In genomic region chr22:46368871-46369715, GRCh38 we compare ENCODE assay signal across 29 cellular contexts.
"Had no signal": no experiment of that assay in that cellular context is flagged by ENCODE, and none has a peak within 500 bp of the region (broad histone marks: within the 10 kb centered on the region; RNA-seq: fewer than 3 reads in every experiment).

No MANE protein-coding gene starts in this region.

- H3K36me3 Mint-ChIP-seq: activated naive CD8-positive, alpha-beta T cell; natural killer cell treated with Interleukin-12 subunit alpha and Interleukin-12 subunit beta and Interleukin-15 and Interleukin-18, amount 100 ng/mL, for 72 hours had no signal

- DNase-seq: activated CD4-positive, alpha-beta T cell treated with anti-CD3 and anti-CD28 coated beads for 48 hours; activated CD4-positive, alpha-beta T cell treated with anti-CD3 and anti-CD28 coated beads, Interleukin-2, amount 50 U/mL, for 48 hours; activated CD8-positive, alpha-beta memory T cell treated with anti-CD3 and anti-CD28 coated beads for 24 hours; activated effector memory CD4-positive, alpha-beta T cell treated with Interleukin-2 at 50 U/mL for 16 hours; activated naive CD4-positive, alpha-beta T cell treated with Interleukin-2 at 50 U/mL for 16 hours; anterior cingulate cortex; cerebellar nuclear complex; colonic mucosa; dorsolateral prefrontal cortex; effector memory CD4-positive, alpha-beta T cell; erythroblast; left colon; stimulated activated CD4-positive, alpha-beta T cell treated with anti-CD3 and anti-CD28 coated beads, Interleukin-4, amount 100 ng/mL, for 4 hours; stimulated activated CD8-positive, alpha-beta memory T cell treated with anti-CD3 and anti-CD28 coated beads, Interleukin-4, amount 100 ng/mL, for 48 hours; stimulated activated naive CD4-positive, alpha-beta T cell; T1000; tibial artery; WERI-Rb-1 had no signal

- H3K9me3 Mint-ChIP-seq: natural killer cell treated with Interleukin-12 subunit alpha and Interleukin-12 subunit beta and Interleukin-15 and Interleukin-18, amount 100 ng/mL, for 72 hours; T-helper 1 cell treated with Interleukin-12 subunit alpha and Interleukin-12 subunit beta and Interleukin-4 antibody, amounts not matched to agents 30 μg/mL and 1 μg/mL, for 36 hours had no signal

- H3K27ac ChIP-seq: colonic mucosa, dorsolateral prefrontal cortex, gastroesophageal sphincter, hepatocyte, skin epidermis, suprapubic skin, tibial artery, WERI-Rb-1 had no signal

- H3K27ac Mint-ChIP-seq: activated naive CD8-positive, alpha-beta T cell; natural killer cell treated with Interleukin-12 subunit alpha and Interleukin-12 subunit beta and Interleukin-15 and Interleukin-18, amount 100 ng/mL, for 72 hours; T-helper 1 cell treated with Interleukin-12 subunit alpha and Interleukin-12 subunit beta and Interleukin-4 antibody, amounts not matched to agents 30 μg/mL and 1 μg/mL, for 36 hours had no signal

- H3K27me3 Mint-ChIP-seq: activated naive CD8-positive, alpha-beta T cell; natural killer cell treated with Interleukin-12 subunit alpha and Interleukin-12 subunit beta and Interleukin-15 and Interleukin-18, amount 100 ng/mL, for 72 hours had no signal

- ATAC-seq: activated CD4-positive, CD25-positive, alpha-beta regulatory T cell treated with anti-CD3 and anti-CD28 coated beads, Interleukin-2, amount 50 U/mL, for 24 hours; gastroesophageal sphincter; left colon; mucosa of descending colon; natural killer cell treated with Interleukin-12 subunit alpha and Interleukin-12 subunit beta and Interleukin-15 and Interleukin-18, amount 100 ng/mL, for 72 hours; sciatic nerve had no signal

- H3K4me3 ChIP-seq: colonic mucosa, dorsolateral prefrontal cortex, gastroesophageal sphincter, hepatocyte, lung, mucosa of descending colon, skin epidermis, suprapubic skin, tibial artery had no signal

- H3K36me3 ChIP-seq: colonic mucosa, gastroesophageal sphincter, WERI-Rb-1 had no signal

- H3K9me3 ChIP-seq: colonic mucosa, gastroesophageal sphincter, mucosa of descending colon, suprapubic skin, tibial artery had no signal

- H3K4me1 ChIP-seq: gastroesophageal sphincter, tibial artery had no signal

- H3K4me3 Mint-ChIP-seq: activated naive CD8-positive, alpha-beta T cell; natural killer cell treated with Interleukin-12 subunit alpha and Interleukin-12 subunit beta and Interleukin-15 and Interleukin-18, amount 100 ng/mL, for 72 hours; T-helper 1 cell treated with Interleukin-12 subunit alpha and Interleukin-12 subunit beta and Interleukin-4 antibody, amounts not matched to agents 30 μg/mL and 1 μg/mL, for 36 hours had no signal

- H3K27me3 ChIP-seq: colonic mucosa, hepatocyte had no signal
